In the genomic region with DNA sequence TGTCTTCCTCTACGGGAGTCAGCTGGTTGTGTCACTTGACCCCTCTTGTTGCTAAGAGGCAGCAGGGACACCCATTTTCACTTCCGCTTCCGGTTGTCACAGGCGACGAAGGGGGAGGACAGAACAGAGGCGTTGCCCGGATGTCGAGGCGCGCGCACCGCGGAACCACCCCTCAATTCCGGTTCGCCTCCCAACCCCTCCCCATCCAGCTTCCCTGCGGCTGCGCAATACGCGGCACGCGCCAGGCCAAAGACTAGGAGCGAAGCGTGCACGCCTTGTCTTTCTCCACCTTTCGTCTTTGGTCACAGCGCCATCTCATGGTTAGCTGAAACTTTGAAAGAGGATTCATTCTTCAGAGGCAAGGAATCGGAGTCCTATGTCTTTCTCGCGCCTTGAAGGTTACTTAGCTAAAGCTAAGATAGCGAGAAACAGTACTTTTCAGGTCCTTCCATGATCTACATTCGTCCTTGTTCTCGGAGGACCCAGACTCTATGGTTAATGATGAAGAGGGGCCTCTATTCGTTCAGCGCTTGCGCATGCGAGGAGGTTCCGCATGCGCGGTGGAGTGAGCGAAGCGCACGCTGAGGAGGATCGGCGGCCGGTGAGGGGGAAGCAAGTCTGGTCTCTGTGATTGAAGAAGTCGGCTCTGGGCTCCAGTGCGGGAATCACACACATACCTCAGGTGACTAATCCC, we compare ENCODE assay signal across 1 cellular context.
TF ChIP-seq lines count a peak whose summit lies in the region.

A gene (minus strand): TSS at position 30 of the 694 bp plus-strand sequence. CDS start 106 bp downstream, outside the sequence.
A gene (plus strand): TSS at position 554 of the 694 bp plus-strand sequence. CDS start 4,440 bp downstream, outside the sequence.

TF ChIP-seq in GM12878, 131 proteins besides CTCF, POLR2A, EP300 and RAD21 (continued from another document):
- TF ChIP-seq, protein P1, sequence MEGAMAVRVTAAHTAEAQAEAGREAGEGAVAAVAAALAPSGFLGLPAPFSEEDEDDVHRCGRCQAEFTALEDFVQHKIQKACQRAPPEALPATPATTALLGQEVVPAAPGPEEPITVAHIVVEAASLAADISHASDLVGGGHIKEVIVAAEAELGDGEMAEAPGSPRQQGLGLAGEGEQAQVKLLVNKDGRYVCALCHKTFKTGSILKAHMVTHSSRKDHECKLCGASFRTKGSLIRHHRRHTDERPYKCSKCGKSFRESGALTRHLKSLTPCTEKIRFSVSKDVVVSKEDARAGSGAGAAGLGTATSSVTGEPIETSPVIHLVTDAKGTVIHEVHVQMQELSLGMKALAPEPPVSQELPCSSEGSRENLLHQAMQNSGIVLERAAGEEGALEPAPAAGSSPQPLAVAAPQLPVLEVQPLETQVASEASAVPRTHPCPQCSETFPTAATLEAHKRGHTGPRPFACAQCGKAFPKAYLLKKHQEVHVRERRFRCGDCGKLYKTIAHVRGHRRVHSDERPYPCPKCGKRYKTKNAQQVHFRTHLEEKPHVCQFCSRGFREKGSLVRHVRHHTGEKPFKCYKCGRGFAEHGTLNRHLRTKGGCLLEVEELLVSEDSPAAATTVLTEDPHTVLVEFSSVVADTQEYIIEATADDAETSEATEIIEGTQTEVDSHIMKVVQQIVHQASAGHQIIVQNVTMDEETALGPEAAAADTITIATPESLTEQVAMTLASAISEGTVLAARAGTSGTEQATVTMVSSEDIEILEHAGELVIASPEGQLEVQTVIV (IDR thresholded peaks at IDR 0.05; ENCODE audit: borderline replicate concordance, partially characterized antibody) = peak; percentile 88
- TF ChIP-seq, protein P2, sequence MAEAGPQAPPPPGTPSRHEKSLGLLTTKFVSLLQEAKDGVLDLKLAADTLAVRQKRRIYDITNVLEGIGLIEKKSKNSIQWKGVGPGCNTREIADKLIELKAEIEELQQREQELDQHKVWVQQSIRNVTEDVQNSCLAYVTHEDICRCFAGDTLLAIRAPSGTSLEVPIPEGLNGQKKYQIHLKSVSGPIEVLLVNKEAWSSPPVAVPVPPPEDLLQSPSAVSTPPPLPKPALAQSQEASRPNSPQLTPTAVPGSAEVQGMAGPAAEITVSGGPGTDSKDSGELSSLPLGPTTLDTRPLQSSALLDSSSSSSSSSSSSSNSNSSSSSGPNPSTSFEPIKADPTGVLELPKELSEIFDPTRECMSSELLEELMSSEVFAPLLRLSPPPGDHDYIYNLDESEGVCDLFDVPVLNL (IDR thresholded peaks at IDR 0.05; ENCODE audit: low read depth, low read length) = no peak
- TF ChIP-seq NFIC (IDR thresholded peaks at IDR 0.05; ENCODE audit: low read depth, low read length) (no peak), ZNF274 (IDR thresholded peaks at IDR 0.05; ENCODE audit: insufficient read depth, insufficient read length) (no peak), EGR1 (IDR thresholded peaks at IDR 0.05; ENCODE audit: borderline replicate concordance in 1 of 2, low read depth in 2 of 2, low read length in 2 of 2) (0 out of 3 replicates have a peak, but pooled peaks of 1 of the 2 experiments have one; percentile 50), EZH2 (IDR thresholded peaks at IDR 0.05; ENCODE audit: borderline replicate concordance, control insufficient read depth, low read depth, low read length) (no peak), YBX1 (IDR thresholded peaks at IDR 0.05) (no peak), MXI1 (IDR thresholded peaks at IDR 0.05; ENCODE audit: low read depth, low read length) (peak; percentile 93), SMAD1 (IDR thresholded peaks at IDR 0.05; ENCODE audit: low read depth, partially characterized antibody) (no peak), ZSCAN29 (IDR thresholded peaks at IDR 0.05) (no peak), STAT3 (IDR thresholded peaks at IDR 0.05; ENCODE audit: low read depth, low read length) (no peak), HDAC6 (IDR thresholded peaks at IDR 0.05; ENCODE audit: unreplicated experiment) (no peak), PAX8 (IDR thresholded peaks at IDR 0.05) (no peak), SREBF2 (IDR thresholded peaks at IDR 0.05; ENCODE audit: low read length) (0 out of 2 replicates have a peak, but pooled peaks have one; percentile 43), RFX5 (IDR thresholded peaks at IDR 0.05; ENCODE audit: low read depth, low read length) (0 out of 2 replicates have a peak, but pooled peaks have one; percentile 60), SUPT20H (IDR thresholded peaks at IDR 0.05; ENCODE audit: borderline replicate concordance, control insufficient read depth, low read depth, low read length) (no peak)
- TF ChIP-seq, protein P3, sequence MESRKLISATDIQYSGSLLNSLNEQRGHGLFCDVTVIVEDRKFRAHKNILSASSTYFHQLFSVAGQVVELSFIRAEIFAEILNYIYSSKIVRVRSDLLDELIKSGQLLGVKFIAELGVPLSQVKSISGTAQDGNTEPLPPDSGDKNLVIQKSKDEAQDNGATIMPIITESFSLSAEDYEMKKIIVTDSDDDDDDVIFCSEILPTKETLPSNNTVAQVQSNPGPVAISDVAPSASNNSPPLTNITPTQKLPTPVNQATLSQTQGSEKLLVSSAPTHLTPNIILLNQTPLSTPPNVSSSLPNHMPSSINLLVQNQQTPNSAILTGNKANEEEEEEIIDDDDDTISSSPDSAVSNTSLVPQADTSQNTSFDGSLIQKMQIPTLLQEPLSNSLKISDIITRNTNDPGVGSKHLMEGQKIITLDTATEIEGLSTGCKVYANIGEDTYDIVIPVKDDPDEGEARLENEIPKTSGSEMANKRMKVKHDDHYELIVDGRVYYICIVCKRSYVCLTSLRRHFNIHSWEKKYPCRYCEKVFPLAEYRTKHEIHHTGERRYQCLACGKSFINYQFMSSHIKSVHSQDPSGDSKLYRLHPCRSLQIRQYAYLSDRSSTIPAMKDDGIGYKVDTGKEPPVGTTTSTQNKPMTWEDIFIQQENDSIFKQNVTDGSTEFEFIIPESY (IDR thresholded peaks at IDR 0.05) = no peak
- TF ChIP-seq, protein P4, sequence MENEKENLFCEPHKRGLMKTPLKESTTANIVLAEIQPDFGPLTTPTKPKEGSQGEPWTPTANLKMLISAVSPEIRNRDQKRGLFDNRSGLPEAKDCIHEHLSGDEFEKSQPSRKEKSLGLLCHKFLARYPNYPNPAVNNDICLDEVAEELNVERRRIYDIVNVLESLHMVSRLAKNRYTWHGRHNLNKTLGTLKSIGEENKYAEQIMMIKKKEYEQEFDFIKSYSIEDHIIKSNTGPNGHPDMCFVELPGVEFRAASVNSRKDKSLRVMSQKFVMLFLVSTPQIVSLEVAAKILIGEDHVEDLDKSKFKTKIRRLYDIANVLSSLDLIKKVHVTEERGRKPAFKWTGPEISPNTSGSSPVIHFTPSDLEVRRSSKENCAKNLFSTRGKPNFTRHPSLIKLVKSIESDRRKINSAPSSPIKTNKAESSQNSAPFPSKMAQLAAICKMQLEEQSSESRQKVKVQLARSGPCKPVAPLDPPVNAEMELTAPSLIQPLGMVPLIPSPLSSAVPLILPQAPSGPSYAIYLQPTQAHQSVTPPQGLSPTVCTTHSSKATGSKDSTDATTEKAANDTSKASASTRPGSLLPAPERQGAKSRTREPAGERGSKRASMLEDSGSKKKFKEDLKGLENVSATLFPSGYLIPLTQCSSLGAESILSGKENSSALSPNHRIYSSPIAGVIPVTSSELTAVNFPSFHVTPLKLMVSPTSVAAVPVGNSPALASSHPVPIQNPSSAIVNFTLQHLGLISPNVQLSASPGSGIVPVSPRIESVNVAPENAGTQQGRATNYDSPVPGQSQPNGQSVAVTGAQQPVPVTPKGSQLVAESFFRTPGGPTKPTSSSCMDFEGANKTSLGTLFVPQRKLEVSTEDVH (IDR thresholded peaks at IDR 0.05; ENCODE audit: low read depth, partially characterized antibody) = peak; percentile 49
